In genomic region chr4:102560743-102561341, GRCh38 we compare ENCODE assay signal across 12 cellular contexts. TPM values are rescaled to one million over a fixed set of nuclear protein-coding genes. Genes with fewer than 3 reads are reported as not detected.
DNase-seq lines count a peak whose midpoint lies in the region; ATAC-seq and TF ChIP-seq lines count a peak whose summit lies in the region.
"Had no signal": no experiment of that assay in that cellular context is flagged by ENCODE, and none has a peak within 500 bp of the region (broad histone marks: within the 10 kb centered on the region; RNA-seq: fewer than 3 reads in every experiment).

No MANE protein-coding gene starts in this region.

- H3K36me3 Mint-ChIP-seq in activated CD4-positive, alpha-beta T cell treated with anti-CD3 and anti-CD28 coated beads, Interleukin-2, amount 10 ng/mL, durations not matched to agents 7 days and 5 days (ENCODE audit: low read depth), result peaks cover 58% of the 10 kb centered on the region
- H3K36me3 Mint-ChIP-seq in activated B cell treated with CpG ODN at 0.5 μM for 24 hours (ENCODE audit: low read depth), result peaks cover 68% of the 10 kb centered on the region
- H3K36me3 Mint-ChIP-seq: WTC11 had no signal

- peak overlapping the region; percentile 73 for H3K4me3 Mint-ChIP-seq in activated CD4-positive, alpha-beta T cell treated with anti-CD3 and anti-CD28 coated beads, Interleukin-2, amount 10 ng/mL, durations not matched to agents 7 days and 5 days
- H3K4me3 Mint-ChIP-seq in activated B cell treated with CpG ODN at 0.5 μM for 24 hours, result no peak overlapping the region
- H3K4me3 Mint-ChIP-seq: WTC11 had no signal

- H3K4me3 ChIP-seq in fibroblast of villous mesenchyme (ENCODE audit: low read depth, low read length) (no peak overlapping the region), spleen (peak overlapping the region in 1 of 8 donors; percentile 23)
- H3K4me3 ChIP-seq: A549, SK-N-MC had no signal

- POLR2A ChIA-PET in activated CD4-positive, alpha-beta T cell treated with anti-CD3 and anti-CD28 coated beads, Interleukin-2, amount 10 ng/mL, durations not matched to agents 7 days and 5 days (lab: Charles Lee), result no interaction called here
- POLR2A ChIA-PET in activated B cell treated with CpG ODN at 0.5 μM for 24 hours (lab: Charles Lee), result no interaction called here

- H3K4me1 Mint-ChIP-seq in activated CD4-positive, alpha-beta T cell treated with anti-CD3 and anti-CD28 coated beads, Interleukin-2, amount 10 ng/mL, durations not matched to agents 7 days and 5 days, result peaks cover 66% of the 10 kb centered on the region
- peaks cover 78% of the 10 kb centered on the region for H3K4me1 Mint-ChIP-seq in activated B cell treated with CpG ODN at 0.5 μM for 24 hours
- H3K4me1 Mint-ChIP-seq: WTC11 had no signal

- H3K27me3 Mint-ChIP-seq in activated CD4-positive, alpha-beta T cell treated with anti-CD3 and anti-CD28 coated beads, Interleukin-2, amount 10 ng/mL, durations not matched to agents 7 days and 5 days, result no peaks in the 10 kb centered on the region
- H3K27me3 Mint-ChIP-seq in activated B cell treated with CpG ODN at 0.5 μM for 24 hours, result no peaks in the 10 kb centered on the region

- peaks cover 0 to 10% (median 3%) of the 10 kb centered on the region in 6 donors for H3K36me3 ChIP-seq in spleen

- CTCF ChIA-PET in activated CD4-positive, alpha-beta T cell treated with anti-CD3 and anti-CD28 coated beads, Interleukin-2, amount 10 ng/mL, durations not matched to agents 7 days and 5 days (lab: Charles Lee), result interaction anchor here (0.8 to 1.5 kb wide), 3 partner anchors 11 to 15 kb away, joined by 3 to 10 read pairs (median 3); no protein-coding TSS in a partner anchor
- CTCF ChIA-PET in activated B cell treated with CpG ODN at 0.5 μM for 24 hours (lab: Charles Lee), result no interaction called here

- peaks cover 4% of the 10 kb centered on the region for H3K9me3 Mint-ChIP-seq in activated CD4-positive, alpha-beta T cell treated with anti-CD3 and anti-CD28 coated beads, Interleukin-2, amount 10 ng/mL, durations not matched to agents 7 days and 5 days
- no peaks in the 10 kb centered on the region for H3K9me3 Mint-ChIP-seq in activated B cell treated with CpG ODN at 0.5 μM for 24 hours
- H3K9me3 Mint-ChIP-seq: WTC11 had no signal

- H3K27ac ChIP-seq in spleen, result peak overlapping the region in 7 of 8 donors; percentile 31 to 65 (median 49)
- H3K27ac ChIP-seq: A549, SK-N-MC had no signal

- no peaks in the 10 kb centered on the region for H3K27me3 ChIP-seq in spleen (replicated peaks in 1 of 7)

- DNase-seq in activated CD4-positive, alpha-beta T cell treated with anti-CD3 and anti-CD28 coated beads, Interleukin-2, amount 10 ng/mL, durations not matched to agents 7 days and 5 days, result no peak
- DNase-seq in activated CD4-positive, alpha-beta T cell treated with anti-CD3 and anti-CD28 coated beads, Interleukin-2, amount 50 U/mL, for 48 hours, result no peak
- DNase-seq in activated B cell treated with CpG ODN at 0.5 μM for 24 hours, result no peak
- peak; percentile 37 for DNase-seq in fibroblast of villous mesenchyme (ENCODE audit: low read depth)
- DNase-seq in spleen, result no peak
- no peak for DNase-seq in NCI-H2227 treated with DMSO at 0.1 percent for 48 hours (lab: John Stamatoyannopoulos, UW)
- DNase-seq in NCI-H187 (lab: John Stamatoyannopoulos, UW), result no peak
- no peak for DNase-seq in NCI-H128 (lab: John Stamatoyannopoulos, UW; ENCODE audit: unreplicated experiment)
- DNase-seq: Calu3 had no signal

- no peak for TF ChIP-seq POLR2A in spleen (IDR thresholded peaks at IDR 0.05)

- TF ChIP-seq CTCF in activated B cell treated with CpG ODN at 0.5 μM for 24 hours (IDR thresholded peaks at IDR 0.05) (no peak), fibroblast of villous mesenchyme (IDR thresholded peaks at IDR 0.05; ENCODE audit: insufficient read depth, low read depth, low read length) (no peak), spleen (IDR thresholded peaks at IDR 0.05 in 8 of 11, conservative IDR thresholded peaks at IDR 0.05 in 3 of 11) (no peak)

- intact Hi-C loops in activated B cell treated with CpG ODN at 0.5 μM for 24 hours (cut with micrococcal nuclease), result no loop called here
- intact Hi-C loops in spleen (cut with DNase I; ENCODE audit: low total_unique reads), result no loop called here

- H3K9me3 ChIP-seq in spleen, result no peaks in the 10 kb centered on the region
- H3K9me3 ChIP-seq: A549 had no signal

- 66 to 81% (median 72%) methylated on average over 4 of the region's 4 CpGs for WGBS in spleen, 5 donors

- peak overlapping the region; percentile 80 for H3K27ac Mint-ChIP-seq in activated CD4-positive, alpha-beta T cell treated with anti-CD3 and anti-CD28 coated beads, Interleukin-2, amount 10 ng/mL, durations not matched to agents 7 days and 5 days
- peak overlapping the region; percentile 90 for H3K27ac Mint-ChIP-seq in activated B cell treated with CpG ODN at 0.5 μM for 24 hours
- H3K27ac Mint-ChIP-seq: WTC11 had no signal

- peaks cover 16 to 91% (median 43%) of the 10 kb centered on the region in 6 donors for H3K4me1 ChIP-seq in spleen
- H3K4me1 ChIP-seq: A549 had no signal

- no peak for ATAC-seq in activated B cell treated with CpG ODN at 0.5 μM for 24 hours (ENCODE audit: low read depth)
- ATAC-seq: A549, WTC11 had no signal

RNA-seq across cellular contexts. Expression of gene NFKB1, which starts 59.7 kb away (rescaled TPM):
- total RNA-seq in activated CD4-positive, alpha-beta T cell treated with anti-CD3 and anti-CD28 coated beads, Interleukin-2, amount 10 ng/mL, durations not matched to agents 7 days and 5 days, result 100 to 1,000 TPM; 135 to 142 TPM
- total RNA-seq in activated B cell treated with CpG ODN at 0.5 μM for 24 hours (274 and 308 TPM in 2 replicates), fibroblast of villous mesenchyme (29.3 and 67.4 TPM in 2 replicates), spleen (10 to 100 TPM; 52.6 to 94.4 (median 60.1) TPM)
- polyA plus RNA-seq in spleen, result 10 to 100 TPM; 15.9 to 20.6 (median 16.0) TPM
